Comparison of ENCODE assay signal across 8 cellular contexts in genomic region chr15:64809649-64810498, GRCh38. TPM values are rescaled to one million over a fixed set of nuclear protein-coding genes. Genes with fewer than 3 reads are reported as not detected.
DNase-seq lines count a peak whose midpoint lies in the region; ATAC-seq and TF ChIP-seq lines count a peak whose summit lies in the region.

No MANE protein-coding gene starts in this region.

- H3K27ac Mint-ChIP-seq in glutamatergic neuron (ENCODE audit: unreplicated experiment) = peak overlapping the region; percentile 76
- H3K27ac Mint-ChIP-seq in osteocyte (ENCODE audit: unreplicated experiment) = no peak overlapping the region

- ATAC-seq in upper lobe of right lung = peak; percentile 92
- ATAC-seq in GM21786 (IDR thresholded peaks at IDR 0.05; ENCODE audit: unreplicated experiment) = no peak

- H3K27me3 ChIP-seq in MM.1S (replicated peaks; ENCODE audit: insufficient read depth, low read length) = 0 out of 2 replicates have a peak, but pooled peaks cover 3% of the 10 kb centered on the region
- no peaks in the 10 kb centered on the region for H3K27me3 ChIP-seq in SJSA1 (replicated peaks)
- H3K27me3 ChIP-seq in upper lobe of right lung = no peaks in the 10 kb centered on the region

- intact Hi-C loops in upper lobe of right lung (cut with DNase I) = loop anchor here (5.0 to 10.0 kb wide), 2 partner anchors 78 to 125 kb away; no protein-coding TSS in a partner anchor

- H3K36me3 ChIP-seq in MM.1S (replicated peaks; ENCODE audit: insufficient read depth, low read length) (no peaks in the 10 kb centered on the region), SJSA1 (no peaks in the 10 kb centered on the region), upper lobe of right lung (no peaks in the 10 kb centered on the region)

- H3K27ac ChIP-seq in MM.1S (ENCODE audit: low read length) = no peak overlapping the region
- H3K27ac ChIP-seq in SJSA1 = no peak overlapping the region
- H3K27ac ChIP-seq in upper lobe of right lung = no peak overlapping the region

- H3K9me3 ChIP-seq in MM.1S (replicated peaks; ENCODE audit: insufficient read depth, low read length) (no peaks in the 10 kb centered on the region), SJSA1 (replicated peaks) (no peaks in the 10 kb centered on the region), upper lobe of right lung (no peaks in the 10 kb centered on the region)

- 0 out of 2 replicates have a peak overlapping the region, but pooled peaks have one; percentile 4 for H2AFZ ChIP-seq in MM.1S (ENCODE audit: low read length)

- H3K4me1 Mint-ChIP-seq in glutamatergic neuron (ENCODE audit: low read depth, unreplicated experiment) (peaks cover 28% of the 10 kb centered on the region), osteocyte (ENCODE audit: unreplicated experiment) (peaks cover 9% of the 10 kb centered on the region)

- H3K4me3 ChIP-seq in MM.1S (ENCODE audit: low read length) (no peak overlapping the region), SJSA1 (no peak overlapping the region), upper lobe of right lung (no peak overlapping the region)

- peaks cover 1% of the 10 kb centered on the region for H3K9me3 Mint-ChIP-seq in glutamatergic neuron (ENCODE audit: unreplicated experiment)
- no peaks in the 10 kb centered on the region for H3K9me3 Mint-ChIP-seq in osteocyte (ENCODE audit: unreplicated experiment)

- no peak overlapping the region for H3K9ac ChIP-seq in MM.1S (ENCODE audit: low read length)

- no peaks in the 10 kb centered on the region for H3F3A ChIP-seq in MM.1S (ENCODE audit: insufficient read depth, low read length)

- H3K4me1 ChIP-seq in MM.1S (ENCODE audit: low read length) = no peaks in the 10 kb centered on the region
- H3K4me1 ChIP-seq in SJSA1 (replicated peaks) = 0 out of 2 replicates have a peak, but pooled peaks cover 4% of the 10 kb centered on the region
- no peaks in the 10 kb centered on the region for H3K4me1 ChIP-seq in upper lobe of right lung

- H3K4me3 Mint-ChIP-seq in glutamatergic neuron (ENCODE audit: unreplicated experiment) (peak overlapping the region; percentile 64), osteocyte (ENCODE audit: unreplicated experiment) (no peak overlapping the region)

- H3K27me3 Mint-ChIP-seq in glutamatergic neuron (ENCODE audit: unreplicated experiment) (peaks cover 6% of the 10 kb centered on the region), osteocyte (ENCODE audit: unreplicated experiment) (no peaks in the 10 kb centered on the region)

- no peaks in the 10 kb centered on the region for H4K20me1 ChIP-seq in MM.1S (ENCODE audit: insufficient read depth, low read length)

- peak; percentile 97 for TF ChIP-seq CTCF in MM.1S (IDR thresholded peaks at IDR 0.05; ENCODE audit: low read length)
- TF ChIP-seq CTCF in glutamatergic neuron (IDR thresholded peaks at IDR 0.05; ENCODE audit: partially characterized antibody, unreplicated experiment) = peak; percentile 87
- peak; percentile 91 for TF ChIP-seq CTCF in osteocyte (IDR thresholded peaks at IDR 0.05)
- TF ChIP-seq CTCF in upper lobe of right lung (IDR thresholded peaks at IDR 0.05) = peak; percentile 88

- in situ Hi-C loops in G401 (cut with HindIII; ENCODE audit: low sequenced_read_pairs) = no loop called here

- H3K9me2 ChIP-seq in MM.1S (replicated peaks; ENCODE audit: insufficient read depth, low read length) = no peaks in the 10 kb centered on the region

- DNase-seq in G401 (ENCODE audit: low spot score) (peak; percentile 76), MM.1S (peak; percentile 59), SJSA1 (ENCODE audit: low read depth in 1 of 2, low spot score in 2 of 2) (peak; percentile 72 to 82), glutamatergic neuron (peak; percentile 88), osteocyte (ENCODE audit: extremely low spot score, unreplicated experiment) (peak; percentile 92), upper lobe of right lung (peak; percentile 86)
- peak; percentile 24 to 52 (median 37) for DNase-seq in activated naive CD4-positive, alpha-beta T cell (lab: John Stamatoyannopoulos, UW)

- no peaks in the 10 kb centered on the region for H3K36me3 Mint-ChIP-seq in glutamatergic neuron (ENCODE audit: unreplicated experiment)
- H3K36me3 Mint-ChIP-seq in osteocyte (ENCODE audit: unreplicated experiment) = no peaks in the 10 kb centered on the region

- no peaks in the 10 kb centered on the region for H3K79me2 ChIP-seq in MM.1S (ENCODE audit: low read length)

- no peak overlapping the region for H3K4me2 ChIP-seq in MM.1S (ENCODE audit: low read depth, low read length)

RNA-seq across cellular contexts. Expression of gene PIF1, which starts 15.6 kb away (rescaled TPM):
- 23.0 and 37.9 TPM in 2 replicates for total RNA-seq in G401 (2014; rRNA removed; shearing (Covaris generic))
- 20.1 and 29.2 TPM in 2 replicates for total RNA-seq in SJSA1 (2014; rRNA removed; shearing (Covaris generic))
- total RNA-seq in glutamatergic neuron (ENCODE audit: unreplicated experiment) (8.6 TPM), osteocyte (4.2 and 4.8 TPM in 2 replicates), upper lobe of right lung (0.67 TPM)

RNA-seq across cellular contexts. Expression of gene PLEKHO2, which starts 31.8 kb away (rescaled TPM):
- 16.1 and 17.4 TPM in 2 replicates for total RNA-seq in G401 (2014; rRNA removed; shearing (Covaris generic))
- total RNA-seq in SJSA1 (2014; rRNA removed; shearing (Covaris generic)) = 21.4 and 21.7 TPM in 2 replicates
- total RNA-seq in glutamatergic neuron (ENCODE audit: unreplicated experiment) = 18.0 TPM
- total RNA-seq in osteocyte = 24.5 and 24.7 TPM in 2 replicates
- 62.8 TPM for total RNA-seq in upper lobe of right lung

RNA-seq across cellular contexts. Expression of gene RBPMS2, which starts 34.5 kb away (rescaled TPM):
- 0.12 and 0.27 TPM in 2 replicates for total RNA-seq in G401 (2014; rRNA removed; shearing (Covaris generic))
- 0.11 TPM in 1 of 2 replicates, not detected in the other for total RNA-seq in SJSA1 (2014; rRNA removed; shearing (Covaris generic))
- total RNA-seq in glutamatergic neuron (ENCODE audit: unreplicated experiment) (2.0 TPM), osteocyte (3.8 and 4.8 TPM in 2 replicates), upper lobe of right lung (4.5 TPM)

Comparison
In these comparisons a context has a peak if more than half of its experiments do, and no peak if none do; other contexts are left out.
1. DNase-seq: peak in every context shown above with its lines; median percentile 92 in osteocyte; 88 in glutamatergic neuron; 86 in upper lobe of right lung; 77 in SJSA1; 76 in G401; 59 in MM.1S; 37 in activated naive CD4-positive, alpha-beta T cell.